2 cellular contexts compared by ENCODE assay signal in the genomic region with DNA sequence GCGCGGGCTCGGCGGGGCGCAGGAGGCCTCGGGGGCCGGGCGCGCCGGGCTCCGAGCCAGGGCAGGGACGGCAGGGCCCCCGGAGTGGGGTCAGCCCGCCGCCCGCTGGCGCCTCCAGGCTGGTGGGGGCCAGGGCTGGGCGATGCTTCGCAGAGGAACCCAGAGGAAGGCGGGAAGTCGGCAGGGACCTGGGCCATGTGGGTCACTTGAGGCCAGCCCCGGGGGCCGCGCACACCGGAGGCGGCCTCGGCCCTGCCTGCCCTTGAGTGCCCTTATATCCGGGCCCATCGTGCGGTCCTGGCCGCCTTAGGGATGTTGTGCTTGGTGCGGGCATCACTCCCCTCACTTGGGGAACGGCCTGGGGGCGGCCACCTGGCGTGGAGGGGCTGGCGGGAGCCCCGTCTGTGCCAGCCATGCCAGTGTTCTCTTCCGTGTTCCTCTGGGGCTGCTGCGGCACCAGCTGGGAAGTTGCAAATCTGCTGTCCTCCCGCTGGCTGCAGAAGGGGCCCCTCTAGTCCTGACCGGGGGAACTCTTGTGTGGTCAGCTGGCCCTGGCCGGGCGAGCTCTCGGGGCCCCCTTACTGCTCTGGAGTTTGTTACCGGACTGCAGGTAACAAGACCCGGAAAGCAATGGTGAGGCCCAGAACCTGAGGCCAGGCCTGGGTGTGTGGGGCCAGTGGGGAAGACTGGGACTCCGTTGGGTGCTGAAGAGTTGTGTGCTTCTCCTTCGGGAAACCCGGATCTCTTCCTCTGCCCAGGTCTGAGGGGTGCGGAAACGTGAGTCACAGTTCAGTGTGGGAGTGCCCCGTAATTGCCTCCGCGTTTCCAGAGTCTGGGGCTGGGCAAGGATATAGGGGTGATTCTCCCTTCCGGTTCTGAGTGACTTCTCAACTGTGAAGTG.
A peak's percentile ranks its signal among the peaks of the same experiment; 100 is the strongest.
TF ChIP-seq lines count a peak whose summit lies in the region.

No MANE protein-coding gene starts in this region.

TF ChIP-seq in K562, 482 proteins besides CTCF, POLR2A, EP300 and RAD21 (continued from another document and continues in another):
- TF ChIP-seq PBX2 (CRISPR knock-in tag; IDR thresholded peaks at IDR 0.05; ENCODE audit: low read depth) (no peak), PBX2 (tag; conservative IDR thresholded peaks at IDR 0.05; ENCODE audit: low read depth) (no peak), GMEB1 (CRISPR knock-in tag; IDR thresholded peaks at IDR 0.05) (no peak), NCOA2 (IDR thresholded peaks at IDR 0.05; ENCODE audit: partially characterized antibody in 2 of 2) (no peak), MAFF (IDR thresholded peaks at IDR 0.05; ENCODE audit: low read length) (no peak), NFATC3 (IDR thresholded peaks at IDR 0.05) (no peak), ZC3H8 (IDR thresholded peaks at IDR 0.05) (no peak), BMI1 (IDR thresholded peaks at IDR 0.05; ENCODE audit: low read length) (no peak), NR1H2 (CRISPR knock-in tag; IDR thresholded peaks at IDR 0.05) (no peak), MECOM (CRISPR knock-in tag; IDR thresholded peaks at IDR 0.05) (no peak), FOSL1 (tag; conservative IDR thresholded peaks at IDR 0.05) (peak; percentile 89), DDX20 (tag; IDR thresholded peaks at IDR 0.05; ENCODE audit: low read depth) (no peak), HOXB6 (CRISPR knock-in tag; IDR thresholded peaks at IDR 0.05; ENCODE audit: borderline replicate concordance) (no peak), BDP1 (IDR thresholded peaks at IDR 0.05; ENCODE audit: insufficient read depth, insufficient read length) (no peak), KLF13 (tag; IDR thresholded peaks at IDR 0.05; ENCODE audit: borderline replicate concordance, low read depth) (no peak), CCNT2 (IDR thresholded peaks at IDR 0.05; ENCODE audit: borderline replicate concordance, extremely low read depth, insufficient read length, low read depth, low read length) (no peak), ZFP1 (CRISPR knock-in tag; IDR thresholded peaks at IDR 0.05) (no peak), SREBF2 (CRISPR knock-in tag; IDR thresholded peaks at IDR 0.05) (no peak), NUFIP1 (IDR thresholded peaks at IDR 0.05; ENCODE audit: partially characterized antibody) (no peak), MCM5 (IDR thresholded peaks at IDR 0.05; ENCODE audit: low read depth) (no peak), ZHX1 (conservative IDR thresholded peaks at IDR 0.05; ENCODE audit: low read length) (no peak), XRCC5 (IDR thresholded peaks at IDR 0.05; ENCODE audit: low read depth, low read length) (no peak), ZNF384 (IDR thresholded peaks at IDR 0.05; ENCODE audit: low read depth, low read length) (no peak), ZNF121 (CRISPR knock-in tag; conservative IDR thresholded peaks at IDR 0.05) (no peak), STAT5B (CRISPR knock-in tag; IDR thresholded peaks at IDR 0.05) (no peak), RB1 (IDR thresholded peaks at IDR 0.05; ENCODE audit: low read depth) (peak; percentile 13; the same call in 1 of the 2 replicates)
- TF ChIP-seq, protein P1, sequence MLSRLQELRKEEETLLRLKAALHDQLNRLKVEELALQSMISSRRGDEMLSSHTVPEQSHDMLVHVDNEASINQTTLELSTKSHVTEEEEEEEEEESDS (CRISPR knock-in tag; IDR thresholded peaks at IDR 0.05), result no peak

TF ChIP-seq in HepG2, 621 proteins besides CTCF, POLR2A, EP300 and RAD21 (continued from another document and continues in another):
- TF ChIP-seq, protein P2, sequence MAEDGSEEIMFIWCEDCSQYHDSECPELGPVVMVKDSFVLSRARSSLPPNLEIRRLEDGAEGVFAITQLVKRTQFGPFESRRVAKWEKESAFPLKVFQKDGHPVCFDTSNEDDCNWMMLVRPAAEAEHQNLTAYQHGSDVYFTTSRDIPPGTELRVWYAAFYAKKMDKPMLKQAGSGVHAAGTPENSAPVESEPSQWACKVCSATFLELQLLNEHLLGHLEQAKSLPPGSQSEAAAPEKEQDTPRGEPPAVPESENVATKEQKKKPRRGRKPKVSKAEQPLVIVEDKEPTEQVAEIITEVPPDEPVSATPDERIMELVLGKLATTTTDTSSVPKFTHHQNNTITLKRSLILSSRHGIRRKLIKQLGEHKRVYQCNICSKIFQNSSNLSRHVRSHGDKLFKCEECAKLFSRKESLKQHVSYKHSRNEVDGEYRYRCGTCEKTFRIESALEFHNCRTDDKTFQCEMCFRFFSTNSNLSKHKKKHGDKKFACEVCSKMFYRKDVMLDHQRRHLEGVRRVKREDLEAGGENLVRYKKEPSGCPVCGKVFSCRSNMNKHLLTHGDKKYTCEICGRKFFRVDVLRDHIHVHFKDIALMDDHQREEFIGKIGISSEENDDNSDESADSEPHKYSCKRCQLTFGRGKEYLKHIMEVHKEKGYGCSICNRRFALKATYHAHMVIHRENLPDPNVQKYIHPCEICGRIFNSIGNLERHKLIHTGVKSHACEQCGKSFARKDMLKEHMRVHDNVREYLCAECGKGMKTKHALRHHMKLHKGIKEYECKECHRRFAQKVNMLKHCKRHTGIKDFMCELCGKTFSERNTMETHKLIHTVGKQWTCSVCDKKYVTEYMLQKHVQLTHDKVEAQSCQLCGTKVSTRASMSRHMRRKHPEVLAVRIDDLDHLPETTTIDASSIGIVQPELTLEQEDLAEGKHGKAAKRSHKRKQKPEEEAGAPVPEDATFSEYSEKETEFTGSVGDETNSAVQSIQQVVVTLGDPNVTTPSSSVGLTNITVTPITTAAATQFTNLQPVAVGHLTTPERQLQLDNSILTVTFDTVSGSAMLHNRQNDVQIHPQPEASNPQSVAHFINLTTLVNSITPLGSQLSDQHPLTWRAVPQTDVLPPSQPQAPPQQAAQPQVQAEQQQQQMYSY (CRISPR knock-in tag; IDR thresholded peaks at IDR 0.05), result 0 out of 2 replicates have a peak, but pooled peaks have one; percentile 56
- TF ChIP-seq ZFX (CRISPR knock-in tag; IDR thresholded peaks at IDR 0.05; ENCODE audit: low read depth) (peak; percentile 56; the same call in 1 of the 2 replicates), ZNF710 (CRISPR knock-in tag; IDR thresholded peaks at IDR 0.05; ENCODE audit: borderline replicate concordance) (no peak), SRSF1 (optimal IDR thresholded peaks at IDR 0.05; ENCODE audit: low read depth, low read length) (no peak), ZBTB20 (CRISPR knock-in tag; IDR thresholded peaks at IDR 0.05; ENCODE audit: borderline replicate concordance, low read depth) (peak; percentile 48; the same call in 1 of the 2 replicates), LBX2 (CRISPR knock-in tag; IDR thresholded peaks at IDR 0.05; ENCODE audit: borderline replicate concordance) (0 out of 2 replicates have a peak, but pooled peaks have one; percentile 57), HOMEZ (CRISPR knock-in tag; IDR thresholded peaks at IDR 0.05; ENCODE audit: low read depth) (0 out of 2 replicates have a peak, but pooled peaks have one; percentile 18), ZNF18 (CRISPR knock-in tag; IDR thresholded peaks at IDR 0.05; ENCODE audit: insufficient replicate concordance) (peak; percentile 52), LCORL (IDR thresholded peaks at IDR 0.05) (no peak), LCORL (CRISPR knock-in tag; IDR thresholded peaks at IDR 0.05) (0 out of 2 replicates have a peak, but pooled peaks have one; percentile 20), ZMYM4 (CRISPR knock-in tag; IDR thresholded peaks at IDR 0.05) (0 out of 2 replicates have a peak, but pooled peaks have one; percentile 13), ZNF839 (CRISPR knock-in tag; IDR thresholded peaks at IDR 0.05; ENCODE audit: borderline replicate concordance) (0 out of 2 replicates have a peak, but pooled peaks have one; percentile 40), CHD4 (IDR thresholded peaks at IDR 0.05; ENCODE audit: borderline replicate concordance, low read length) (no peak), HBP1 (CRISPR knock-in tag; IDR thresholded peaks at IDR 0.05; ENCODE audit: low read depth) (0 out of 2 replicates have a peak, but pooled peaks have one; percentile 37), SAP130 (CRISPR knock-in tag; IDR thresholded peaks at IDR 0.05; ENCODE audit: low read depth) (peak; percentile 63; the same call in 1 of the 2 replicates), SP4 (CRISPR knock-in tag; IDR thresholded peaks at IDR 0.05) (0 out of 2 replicates have a peak, but pooled peaks have one; percentile 16), ZSCAN20 (CRISPR knock-in tag; IDR thresholded peaks at IDR 0.05; ENCODE audit: borderline replicate concordance) (0 out of 2 replicates have a peak, but pooled peaks have one; percentile 49)
- TF ChIP-seq, protein P3, sequence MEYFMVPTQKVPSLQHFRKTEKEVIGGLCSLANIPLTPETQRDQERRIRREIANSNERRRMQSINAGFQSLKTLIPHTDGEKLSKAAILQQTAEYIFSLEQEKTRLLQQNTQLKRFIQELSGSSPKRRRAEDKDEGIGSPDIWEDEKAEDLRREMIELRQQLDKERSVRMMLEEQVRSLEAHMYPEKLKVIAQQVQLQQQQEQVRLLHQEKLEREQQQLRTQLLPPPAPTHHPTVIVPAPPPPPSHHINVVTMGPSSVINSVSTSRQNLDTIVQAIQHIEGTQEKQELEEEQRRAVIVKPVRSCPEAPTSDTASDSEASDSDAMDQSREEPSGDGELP (IDR thresholded peaks at IDR 0.05; ENCODE audit: borderline replicate concordance, low read depth), result peak; percentile 39; the same call in 1 of the 2 replicates
